ENCODE assay signal across 13 cellular contexts in the genomic region with DNA sequence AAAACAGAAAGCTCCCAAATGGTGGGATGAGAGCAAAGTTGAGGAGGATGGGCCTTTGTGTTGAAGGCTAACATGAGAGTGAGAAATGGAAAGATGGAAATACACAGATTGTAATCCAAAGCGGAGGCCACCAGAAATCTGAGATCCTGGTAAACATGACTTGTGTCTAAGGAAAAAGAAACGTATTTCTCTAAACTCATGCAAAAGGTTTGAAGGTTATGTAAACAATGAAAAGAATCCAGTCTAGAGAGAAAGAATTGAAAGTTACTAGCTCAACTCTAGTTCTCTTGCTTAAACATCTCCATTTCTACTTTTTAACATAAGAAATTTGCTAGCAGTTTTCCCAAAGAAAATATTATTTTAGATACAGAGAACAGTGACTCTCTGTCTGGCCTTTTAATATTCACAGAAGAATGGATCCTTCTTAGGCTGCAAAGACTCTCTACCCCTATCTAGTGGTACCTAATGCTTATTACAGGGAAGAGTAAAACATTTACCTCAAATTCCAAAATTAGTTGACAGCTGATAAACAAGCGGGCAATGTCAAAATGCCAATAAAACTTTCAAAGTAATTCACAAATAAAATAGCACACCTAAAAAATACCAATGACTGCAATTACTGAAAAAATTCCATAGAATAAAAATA.
A peak's percentile ranks its signal among the peaks of the same experiment; 100 is the strongest.
DNase-seq lines count a peak whose midpoint lies in the region; ATAC-seq, FAIRE-seq and TF ChIP-seq lines count a peak whose summit lies in the region.
"Had no signal": no experiment of that assay in that cellular context is flagged by ENCODE, and none has a peak within 500 bp of the region (broad histone marks: within the 10 kb centered on the region; RNA-seq: fewer than 3 reads in every experiment).

No MANE protein-coding gene starts in this region.

- no peak overlapping the region for H3K27ac ChIP-seq in WERI-Rb-1
- H3K27ac ChIP-seq: heart right ventricle, upper lobe of left lung had no signal

- no peaks in the 10 kb centered on the region for H3K36me3 ChIP-seq in WERI-Rb-1
- H3K36me3 ChIP-seq: heart right ventricle, upper lobe of left lung had no signal

- DNase-seq in D721Med (ENCODE audit: insufficient read length, low spot score): no peak
- no peak for DNase-seq in WERI-Rb-1
- no peak for DNase-seq in left lobe of liver (ENCODE audit: low spot score)
- DNase-seq in COLO829 (ENCODE audit: low spot score): no peak
- no peak for DNase-seq in SHP77 treated with DMSO at 0.1 percent for 48 hours (lab: John Stamatoyannopoulos, UW)
- DNase-seq: activated CD4-positive, alpha-beta memory T cell treated with anti-CD3 and anti-CD28 coated beads, Interleukin-2, amount 10 ng/mL, durations not matched to agents 7 days and 5 days; heart right ventricle; naive thymus-derived CD8-positive, alpha-beta T cell; RPMI8226; upper lobe of left lung had no signal

- no peak overlapping the region for H3K4me3 ChIP-seq in WERI-Rb-1 (ENCODE audit: low read depth, low read length)
- H3K4me3 ChIP-seq: heart right ventricle, upper lobe of left lung had no signal

- H3K9me3 ChIP-seq in WERI-Rb-1 (ENCODE audit: severe bottlenecking): no peaks in the 10 kb centered on the region
- H3K9me3 ChIP-seq: upper lobe of left lung had no signal

- peak; percentile 38 for TF ChIP-seq CTCF in D721Med (IDR thresholded peaks at IDR 0.05; ENCODE audit: insufficient read depth, missing control alignments)
- 0 out of 2 replicates have a peak, but pooled peaks have one; percentile 15 for TF ChIP-seq CTCF in WERI-Rb-1 (IDR thresholded peaks at IDR 0.05; ENCODE audit: low read depth, low read length)

- no peak for FAIRE-seq in D721Med (lab: Jason Lieb, UNC)

- no peaks in the 10 kb centered on the region for H3K27me3 ChIP-seq in WERI-Rb-1 (ENCODE audit: insufficient read depth, low read depth, severe bottlenecking)
- H3K27me3 ChIP-seq: heart right ventricle, upper lobe of left lung had no signal

- ATAC-seq in HG03280 (IDR thresholded peaks at IDR 0.05; ENCODE audit: unreplicated experiment): peak; percentile 45
- peak; percentile 75 for ATAC-seq in left lobe of liver
- no peak for ATAC-seq in HG02973 (IDR thresholded peaks at IDR 0.05; ENCODE audit: unreplicated experiment)
- no peak for ATAC-seq in GM18909 (IDR thresholded peaks at IDR 0.05; ENCODE audit: poor library complexity, unreplicated experiment)
- ATAC-seq: heart right ventricle; naive thymus-derived CD8-positive, alpha-beta T cell had no signal

Comparison
In these comparisons a context has a peak if more than half of its experiments do, and no peak if none do; other contexts are left out.
1. ATAC-seq: peak in HG03280 (single experiment) and left lobe of liver (single experiment); none in HG02973 (single experiment) and GM18909 (single experiment).